In the genomic region with DNA sequence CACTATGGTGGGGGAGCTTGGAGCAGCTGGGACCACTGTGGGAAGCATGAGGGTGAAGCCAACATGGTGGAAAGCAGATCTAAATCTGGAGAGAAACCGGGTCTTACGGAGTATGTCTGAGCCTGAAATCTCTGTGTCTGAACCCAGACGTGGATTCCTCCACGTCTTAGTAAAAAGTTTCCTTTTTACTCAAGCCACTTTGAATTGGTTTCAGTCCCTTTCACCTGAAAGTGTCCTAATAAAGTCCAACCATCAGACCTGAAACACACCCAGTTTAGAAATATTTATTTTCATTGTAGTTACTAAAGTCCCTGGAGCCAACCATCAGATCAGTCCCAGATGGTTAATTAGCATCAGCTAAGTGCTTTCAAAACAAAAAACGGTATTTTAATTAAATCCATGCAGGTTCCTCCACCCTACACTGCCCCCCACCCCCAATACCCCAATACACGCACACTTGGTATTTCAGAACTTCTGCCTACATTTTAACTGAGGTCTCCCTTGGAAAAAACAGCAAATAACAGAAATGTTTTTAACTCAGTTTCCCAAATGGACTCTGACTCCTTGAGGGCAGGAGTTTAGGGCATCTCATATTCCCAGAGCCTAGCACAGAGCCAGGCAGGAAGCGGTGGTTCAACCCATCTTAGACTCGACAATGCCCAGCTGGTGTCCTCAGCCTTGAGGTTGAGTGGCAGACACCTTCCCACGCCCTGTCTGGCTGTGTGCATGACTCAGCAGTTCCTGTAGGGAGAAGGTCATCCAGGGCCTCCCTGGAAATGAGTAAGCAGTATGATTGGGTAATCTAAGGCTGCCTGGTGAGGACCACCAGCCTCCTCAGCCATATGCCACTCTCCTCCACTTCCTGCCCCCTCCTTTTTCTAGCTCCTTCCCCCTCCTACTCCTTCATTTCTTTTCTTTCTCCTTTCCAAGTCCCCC, we compare ENCODE assay signal across 9 cellular contexts.
DNase-seq lines count a peak whose midpoint lies in the region; ATAC-seq and TF ChIP-seq lines count a peak whose summit lies in the region.
"Had no signal": no experiment of that assay in that cellular context is flagged by ENCODE, and none has a peak within 500 bp of the region (broad histone marks: within the 10 kb centered on the region; RNA-seq: fewer than 3 reads in every experiment).

No MANE protein-coding gene starts in this region.

- no peaks in the 10 kb centered on the region for H3K9me3 ChIP-seq in naive thymus-derived CD4-positive, alpha-beta T cell (ENCODE audit: control insufficient read depth in 2 of 3, low read length in 3 of 3)

- CTCF ChIA-PET in activated CD4-positive, alpha-beta T cell treated with anti-CD3 and anti-CD28 coated beads for 36 hours (lab: Charles Lee): no interaction called here
- CTCF ChIA-PET in naive thymus-derived CD4-positive, alpha-beta T cell (lab: Charles Lee): no interaction called here

- H3K4me1 ChIP-seq in naive thymus-derived CD4-positive, alpha-beta T cell (ENCODE audit: control insufficient read depth in 2 of 2, insufficient read depth in 2 of 2, low read length in 2 of 2): no peaks in the 10 kb centered on the region

- H3K27ac Mint-ChIP-seq in activated CD4-positive, alpha-beta T cell treated with anti-CD3 and anti-CD28 coated beads for 36 hours: no peak overlapping the region
- H3K27ac Mint-ChIP-seq in naive thymus-derived CD4-positive, alpha-beta T cell: no peak overlapping the region
- H3K27ac Mint-ChIP-seq: nephron had no signal

- H3K27me3 ChIP-seq in naive thymus-derived CD4-positive, alpha-beta T cell (ENCODE audit: control insufficient read depth in 2 of 2, insufficient read depth in 2 of 2, low read length in 2 of 2): peaks cover 0 to 2% of the 10 kb centered on the region in 2 donors

- no peaks in the 10 kb centered on the region for H3K9me3 Mint-ChIP-seq in activated CD4-positive, alpha-beta T cell treated with anti-CD3 and anti-CD28 coated beads for 36 hours (ENCODE audit: low read depth)
- peaks cover 0 to 9% (median 3%) of the 10 kb centered on the region in 11 donors for H3K9me3 Mint-ChIP-seq in naive thymus-derived CD4-positive, alpha-beta T cell

- no peak overlapping the region for H3K4me3 Mint-ChIP-seq in activated CD4-positive, alpha-beta T cell treated with anti-CD3 and anti-CD28 coated beads for 36 hours
- no peak overlapping the region for H3K4me3 Mint-ChIP-seq in naive thymus-derived CD4-positive, alpha-beta T cell
- H3K4me3 Mint-ChIP-seq: nephron had no signal

- no peak overlapping the region for H3K27ac ChIP-seq in naive thymus-derived CD4-positive, alpha-beta T cell (ENCODE audit: low read depth, low read length)

- H3K4me3 ChIP-seq in astrocyte of the spinal cord (ENCODE audit: low read depth, low read length): no peak overlapping the region
- H3K4me3 ChIP-seq in naive thymus-derived CD4-positive, alpha-beta T cell (ENCODE audit: low read length): no peak overlapping the region

- intact Hi-C loops in activated CD4-positive, alpha-beta T cell treated with anti-CD3 and anti-CD28 coated beads for 36 hours (cut with DNase I, micrococcal nuclease): no loop called here
- intact Hi-C loops in naive thymus-derived CD4-positive, alpha-beta T cell (cut with micrococcal nuclease): no loop called here

- ATAC-seq in activated CD4-positive, alpha-beta T cell treated with anti-CD3 and anti-CD28 coated beads for 36 hours: peak; percentile 83
- peak; percentile 71 for ATAC-seq in naive thymus-derived CD4-positive, alpha-beta T cell
- no peak for ATAC-seq in HG03571 (IDR thresholded peaks at IDR 0.05; ENCODE audit: unreplicated experiment)

- in situ Hi-C loops in astrocyte of the spinal cord (cut with HindIII; ENCODE audit: low sequenced_read_pairs): no loop called here

- peaks cover 2% of the 10 kb centered on the region for H3K4me1 Mint-ChIP-seq in activated CD4-positive, alpha-beta T cell treated with anti-CD3 and anti-CD28 coated beads for 36 hours
- H3K4me1 Mint-ChIP-seq in naive thymus-derived CD4-positive, alpha-beta T cell: peaks cover 0 to 4% (median 0%) of the 10 kb centered on the region in 7 donors
- H3K4me1 Mint-ChIP-seq: nephron had no signal

- no peak for TF ChIP-seq CTCF in astrocyte of the spinal cord (IDR thresholded peaks at IDR 0.05; ENCODE audit: low read depth, low read length)

- POLR2A ChIA-PET in activated CD4-positive, alpha-beta T cell treated with anti-CD3 and anti-CD28 coated beads for 36 hours (lab: Charles Lee): no interaction called here
- POLR2A ChIA-PET in naive thymus-derived CD4-positive, alpha-beta T cell (lab: Charles Lee): no interaction called here

- H3K36me3 Mint-ChIP-seq in activated CD4-positive, alpha-beta T cell treated with anti-CD3 and anti-CD28 coated beads for 36 hours (ENCODE audit: low read depth): no peaks in the 10 kb centered on the region
- H3K36me3 Mint-ChIP-seq in naive thymus-derived CD4-positive, alpha-beta T cell: peaks cover 0 to 5% (median 0%) of the 10 kb centered on the region in 5 donors

- peak; percentile 62 for DNase-seq in activated CD4-positive, alpha-beta T cell treated with anti-CD3 and anti-CD28 coated beads for 36 hours
- DNase-seq in activated CD4-positive, alpha-beta T cell treated with anti-CD3 and anti-CD28 coated beads, Interleukin-2, amount 50 U/mL, for 4 hours: no peak
- peak; percentile 57 for DNase-seq in NCI-H2171 (lab: John Stamatoyannopoulos, UW)
- peak; percentile 89 for DNase-seq in astrocyte of the spinal cord (ENCODE audit: low read depth, low spot score)
- no peak for DNase-seq in naive thymus-derived CD4-positive, alpha-beta T cell
- no peak for DNase-seq in NCI-H526 treated with DMSO at 0.1 percent for 48 hours (lab: John Stamatoyannopoulos, UW)
- no peak for DNase-seq in NCI-H1930 (lab: John Stamatoyannopoulos, UW)

- H3K27me3 Mint-ChIP-seq in activated CD4-positive, alpha-beta T cell treated with anti-CD3 and anti-CD28 coated beads for 36 hours: peaks cover 14% of the 10 kb centered on the region
- peaks cover 4 to 29% (median 22%) of the 10 kb centered on the region in 5 donors for H3K27me3 Mint-ChIP-seq in naive thymus-derived CD4-positive, alpha-beta T cell

- no peaks in the 10 kb centered on the region for H3K36me3 ChIP-seq in naive thymus-derived CD4-positive, alpha-beta T cell (ENCODE audit: control insufficient read depth in 2 of 3, insufficient read depth in 3 of 3, low read length in 3 of 3)

Comparison
In these comparisons a context has a peak if more than half of its experiments do, and no peak if none do; other contexts are left out.
1. DNase-seq: peak in activated CD4-positive, alpha-beta T cell treated with anti-CD3 and anti-CD28 coated beads for 36 hours (single experiment), NCI-H2171 (single experiment) and astrocyte of the spinal cord (single experiment); none in activated CD4-positive, alpha-beta T cell treated with anti-CD3 and anti-CD28 coated beads, Interleukin-2, amount 50 U/mL, for 4 hours (0 of 2), naive thymus-derived CD4-positive, alpha-beta T cell (0 of 9), NCI-H526 treated with DMSO at 0.1 percent for 48 hours (single experiment) and NCI-H1930 (0 of 2).